20 cellular contexts compared by ENCODE assay signal in the genomic region with DNA sequence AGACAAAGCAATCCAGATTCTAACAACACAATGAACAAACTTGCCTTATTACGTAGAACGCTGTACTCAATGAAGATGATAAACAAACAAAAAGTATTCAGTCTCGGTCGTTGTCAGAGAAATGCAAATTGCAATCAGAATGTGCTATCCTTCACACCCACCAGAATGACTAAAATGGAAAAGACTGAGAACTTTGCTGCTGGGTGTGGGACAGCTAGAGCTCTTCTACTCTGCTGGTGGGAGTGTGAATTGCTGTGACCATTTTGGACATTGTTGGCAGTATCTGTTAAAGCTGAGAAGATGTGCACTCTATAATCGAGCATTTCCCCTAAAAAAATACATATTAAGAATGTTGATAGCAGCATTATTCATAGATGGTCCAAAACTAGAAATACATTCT.
DNase-seq lines count a peak whose midpoint lies in the region; ATAC-seq, FAIRE-seq and TF ChIP-seq lines count a peak whose summit lies in the region.
"Had no signal": no experiment of that assay in that cellular context is flagged by ENCODE, and none has a peak within 500 bp of the region (broad histone marks: within the 10 kb centered on the region; RNA-seq: fewer than 3 reads in every experiment).

No MANE protein-coding gene starts in this region.

- FAIRE-seq in GM19239 (lab: Jason Lieb, UNC) (peak; percentile 31), K562 (lab: Jason Lieb, UNC) (peak; percentile 40)
- FAIRE-seq: H54, HTR-8/SVneo had no signal

- no peaks in the 10 kb centered on the region for H3K9me3 Mint-ChIP-seq in activated naive CD4-positive, alpha-beta T cell treated with anti-CD3 and anti-CD28 coated beads, Interleukin-2, amount 10 ng/mL, durations not matched to agents 7 days and 5 days
- H3K9me3 Mint-ChIP-seq in activated T-cell treated with anti-CD3 and anti-CD28 coated beads, Interleukin-2, amount 50 U/mL, for 4 hours = no peaks in the 10 kb centered on the region

- no peak overlapping the region for H3K27ac Mint-ChIP-seq in activated naive CD4-positive, alpha-beta T cell treated with anti-CD3 and anti-CD28 coated beads, Interleukin-2, amount 10 ng/mL, durations not matched to agents 7 days and 5 days

- peak; percentile 74 for ATAC-seq in K562
- no peak for ATAC-seq in HG03378 (IDR thresholded peaks at IDR 0.05; ENCODE audit: unreplicated experiment)
- ATAC-seq in activated T-cell treated with anti-CD3 and anti-CD28 coated beads, Interleukin-2, amount 50 U/mL, for 4 hours = no peak

- H3K27ac ChIP-seq in K562 (ENCODE audit: extremely low read depth, low read depth, low read length) (no peak overlapping the region), hepatocyte (peak overlapping the region; percentile 17)
- H3K27ac ChIP-seq: HL-60, RWPE1 had no signal

- H2AFZ ChIP-seq in K562 (ENCODE audit: low read depth, low read length) (no peak overlapping the region), hepatocyte (no peak overlapping the region)

- in situ Hi-C loops in K562 (cut with MboI) = no loop called here

- H3K4me3 ChIP-seq in GM12865 (ENCODE audit: low read depth, low read length) (no peak overlapping the region), K562 (no peak overlapping the region), hepatocyte (no peak overlapping the region)

- H3K9me1 ChIP-seq in K562 (ENCODE audit: control insufficient read depth, insufficient read depth, low read length) = no peaks in the 10 kb centered on the region

- H3K4me2 ChIP-seq in K562 (ENCODE audit: insufficient read depth, low read length) (no peak overlapping the region), hepatocyte (no peak overlapping the region)

- H3K79me2 ChIP-seq in K562 (ENCODE audit: control insufficient read depth, insufficient read depth, low read length) (no peaks in the 10 kb centered on the region), hepatocyte (peaks cover 10% of the 10 kb centered on the region)

- H3K9me2 ChIP-seq in hepatocyte (replicated peaks; ENCODE audit: insufficient read depth) = no peaks in the 10 kb centered on the region

- H3K36me3 ChIP-seq in K562 (ENCODE audit: control insufficient read depth, insufficient read depth, low read length) (no peaks in the 10 kb centered on the region), hepatocyte (replicated peaks; ENCODE audit: insufficient read depth, low read depth) (no peaks in the 10 kb centered on the region)

- no peaks in the 10 kb centered on the region for H4K20me1 ChIP-seq in K562 (replicated peaks; ENCODE audit: control insufficient read depth, insufficient read depth, low read length)
- no peaks in the 10 kb centered on the region for H4K20me1 ChIP-seq in hepatocyte (ENCODE audit: insufficient read depth, poor library complexity, severe bottlenecking)

- CTCF ChIA-PET in K562 (lab: Yijun Ruan, JAX; ENCODE audit: low intra/inter-chr PET ratio) = no interaction called here
- CTCF ChIA-PET in activated naive CD4-positive, alpha-beta T cell treated with anti-CD3 and anti-CD28 coated beads, Interleukin-2, amount 10 ng/mL, durations not matched to agents 7 days and 5 days (lab: Charles Lee) = no interaction called here

- POLR2A ChIA-PET in K562 (lab: Yijun Ruan, JAX) = no interaction called here

- no peak overlapping the region for H3K4me3 Mint-ChIP-seq in activated naive CD4-positive, alpha-beta T cell treated with anti-CD3 and anti-CD28 coated beads, Interleukin-2, amount 10 ng/mL, durations not matched to agents 7 days and 5 days
- H3K4me3 Mint-ChIP-seq in activated T-cell treated with anti-CD3 and anti-CD28 coated beads, Interleukin-2, amount 50 U/mL, for 4 hours = no peak overlapping the region

- H3K27me3 ChIP-seq in K562 (ENCODE audit: control insufficient read depth in 2 of 2, insufficient read depth in 2 of 2, low read length in 2 of 2) (no peaks in the 10 kb centered on the region), hepatocyte (no peaks in the 10 kb centered on the region)

- H3K9me3 ChIP-seq in K562 (replicated peaks; ENCODE audit: control insufficient read depth, insufficient read depth, low read depth, low read length) (no peaks in the 10 kb centered on the region), hepatocyte (ENCODE audit: low read depth) (no peaks in the 10 kb centered on the region)

- intact Hi-C loops in K562 (cut with micrococcal nuclease) = no loop called here

- 78% methylated on average over 5 of the region's 5 CpGs for WGBS in K562 (ENCODE audit: insufficient coverage, low coverage, missing lambda C conversion rate)
- WGBS in hepatocyte (ENCODE audit: low lambda C conversion rate, missing lambda C conversion rate) = 97% methylated on average over 5 of the region's 5 CpGs

- no peak for TF ChIP-seq EP300 in K562 (IDR thresholded peaks at IDR 0.05; ENCODE audit: low read length)

- TF ChIP-seq CTCF in GM12865 (IDR thresholded peaks at IDR 0.05; ENCODE audit: insufficient read depth, low read depth, low read length, missing control alignments) = no peak
- no peak for TF ChIP-seq CTCF in K562 (IDR thresholded peaks at IDR 0.05 in 2 of 3, conservative IDR thresholded peaks at IDR 0.05 in 1 of 3; ENCODE audit: insufficient read depth in 2 of 3, low read depth in 1 of 3, low read length in 3 of 3)
- TF ChIP-seq CTCF in hepatocyte (IDR thresholded peaks at IDR 0.05; ENCODE audit: poor library complexity) = no peak

- no TSS peak for BruUV-seq in K562 (replicated peaks; lab: Mats Ljungman, UMichigan)

- H3K4me1 ChIP-seq in K562 (replicated peaks in 1 of 2; ENCODE audit: control insufficient read depth in 2 of 2, insufficient read depth in 2 of 2, low read length in 2 of 2) (no peaks in the 10 kb centered on the region), hepatocyte (ENCODE audit: insufficient read depth) (peaks cover 7% of the 10 kb centered on the region)

- no peaks in the 10 kb centered on the region for H3K36me3 Mint-ChIP-seq in activated naive CD4-positive, alpha-beta T cell treated with anti-CD3 and anti-CD28 coated beads, Interleukin-2, amount 10 ng/mL, durations not matched to agents 7 days and 5 days
- H3K36me3 Mint-ChIP-seq in activated T-cell treated with anti-CD3 and anti-CD28 coated beads, Interleukin-2, amount 50 U/mL, for 4 hours (ENCODE audit: insufficient read depth) = peaks cover 4% of the 10 kb centered on the region

- no peak for TF ChIP-seq POLR2A in K562 (conservative IDR thresholded peaks at IDR 0.05)

- no peak overlapping the region for H3K9ac ChIP-seq in K562 (ENCODE audit: insufficient read depth in 1 of 2, low read depth in 2 of 2, low read length in 2 of 2)

- H3K4me1 Mint-ChIP-seq in activated naive CD4-positive, alpha-beta T cell treated with anti-CD3 and anti-CD28 coated beads, Interleukin-2, amount 10 ng/mL, durations not matched to agents 7 days and 5 days = peaks cover 6% of the 10 kb centered on the region
- H3K4me1 Mint-ChIP-seq in activated T-cell treated with anti-CD3 and anti-CD28 coated beads, Interleukin-2, amount 50 U/mL, for 4 hours (ENCODE audit: low read depth) = no peaks in the 10 kb centered on the region

- H3K27me3 Mint-ChIP-seq in activated naive CD4-positive, alpha-beta T cell treated with anti-CD3 and anti-CD28 coated beads, Interleukin-2, amount 10 ng/mL, durations not matched to agents 7 days and 5 days = no peaks in the 10 kb centered on the region
- H3K27me3 Mint-ChIP-seq in activated T-cell treated with anti-CD3 and anti-CD28 coated beads, Interleukin-2, amount 50 U/mL, for 4 hours (ENCODE audit: low read depth) = no peaks in the 10 kb centered on the region

- DNase-seq in GM12865 (ENCODE audit: low read depth) (peak; percentile 14), GM19239 (ENCODE audit: insufficient read length, low spot score) (no peak), K562 (ENCODE audit: extremely low read depth in 1 of 4, low spot score in 3 of 4) (no peak), hepatocyte (ENCODE audit: low spot score) (no peak)
- DNase-seq in activated naive CD4-positive, alpha-beta T cell treated with anti-CD3 and anti-CD28 coated beads, Interleukin-2, amount 10 ng/mL, durations not matched to agents 7 days and 5 days = no peak
- DNase-seq in activated T-cell treated with anti-CD3 and anti-CD28 coated beads, Interleukin-2, amount 50 U/mL, for 4 hours = no peak
- no peak for DNase-seq in activated effector memory CD4-positive, alpha-beta T cell treated with Interleukin-2 at 50 U/mL for 16 hours
- DNase-seq: ACHN, AML-193, COR-L47, DMS153, NCI-H1048, NCI-H1436 treated with DMSO at 0.1 percent for 48 hours, NCI-H2081, NCI-H748 treated with DMSO at 0.1 percent for 48 hours had no signal

- TF ChIP-seq RAD21 in K562 (CRISPR knock-in tag; conservative IDR thresholded peaks at IDR 0.05 in 1 of 2, IDR thresholded peaks at IDR 0.05 in 1 of 2) = no peak

TF ChIP-seq in K562, 482 proteins besides CTCF, POLR2A, EP300 and RAD21 (continues in another document):
- TF ChIP-seq, protein P1, sequence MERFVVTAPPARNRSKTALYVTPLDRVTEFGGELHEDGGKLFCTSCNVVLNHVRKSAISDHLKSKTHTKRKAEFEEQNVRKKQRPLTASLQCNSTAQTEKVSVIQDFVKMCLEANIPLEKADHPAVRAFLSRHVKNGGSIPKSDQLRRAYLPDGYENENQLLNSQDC (CRISPR knock-in tag; IDR thresholded peaks at IDR 0.05) = no peak
- no peak for TF ChIP-seq ZNF561 (CRISPR knock-in tag; conservative IDR thresholded peaks at IDR 0.05)
- TF ChIP-seq TGIF2 (CRISPR knock-in tag; IDR thresholded peaks at IDR 0.05) = no peak
- no peak for TF ChIP-seq ETV6 (IDR thresholded peaks at IDR 0.05; ENCODE audit: borderline replicate concordance in 1 of 2, low read depth in 2 of 2, low read length in 1 of 2)
- TF ChIP-seq ETV6 (CRISPR knock-in tag; IDR thresholded peaks at IDR 0.05; ENCODE audit: borderline replicate concordance) = no peak
- TF ChIP-seq RFX5 (IDR thresholded peaks at IDR 0.05; ENCODE audit: low read depth, low read length) = no peak
- TF ChIP-seq, protein P2, sequence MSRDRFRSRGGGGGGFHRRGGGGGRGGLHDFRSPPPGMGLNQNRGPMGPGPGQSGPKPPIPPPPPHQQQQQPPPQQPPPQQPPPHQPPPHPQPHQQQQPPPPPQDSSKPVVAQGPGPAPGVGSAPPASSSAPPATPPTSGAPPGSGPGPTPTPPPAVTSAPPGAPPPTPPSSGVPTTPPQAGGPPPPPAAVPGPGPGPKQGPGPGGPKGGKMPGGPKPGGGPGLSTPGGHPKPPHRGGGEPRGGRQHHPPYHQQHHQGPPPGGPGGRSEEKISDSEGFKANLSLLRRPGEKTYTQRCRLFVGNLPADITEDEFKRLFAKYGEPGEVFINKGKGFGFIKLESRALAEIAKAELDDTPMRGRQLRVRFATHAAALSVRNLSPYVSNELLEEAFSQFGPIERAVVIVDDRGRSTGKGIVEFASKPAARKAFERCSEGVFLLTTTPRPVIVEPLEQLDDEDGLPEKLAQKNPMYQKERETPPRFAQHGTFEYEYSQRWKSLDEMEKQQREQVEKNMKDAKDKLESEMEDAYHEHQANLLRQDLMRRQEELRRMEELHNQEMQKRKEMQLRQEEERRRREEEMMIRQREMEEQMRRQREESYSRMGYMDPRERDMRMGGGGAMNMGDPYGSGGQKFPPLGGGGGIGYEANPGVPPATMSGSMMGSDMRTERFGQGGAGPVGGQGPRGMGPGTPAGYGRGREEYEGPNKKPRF (IDR thresholded peaks at IDR 0.05; ENCODE audit: low read depth, low read length) = no peak
- no peak for TF ChIP-seq MEIS2 (IDR thresholded peaks at IDR 0.05; ENCODE audit: partially characterized antibody)
- no peak for TF ChIP-seq HNRNPUL1 (IDR thresholded peaks at IDR 0.05; ENCODE audit: low read length)
- no peak for TF ChIP-seq SMAD2 (IDR thresholded peaks at IDR 0.05; ENCODE audit: low read depth, low read length)
